In genomic region chr10:128528781-128529180, GRCh38 we compare ENCODE assay signal across 9 cellular contexts.
"Had no signal": no experiment of that assay in that cellular context is flagged by ENCODE, and none has a peak within 500 bp of the region (broad histone marks: within the 10 kb centered on the region; RNA-seq: fewer than 3 reads in every experiment).

No MANE protein-coding gene starts in this region.

- H3K27ac ChIP-seq: GM23248, KMS-11 had no signal

- H3K4me2 ChIP-seq: KMS-11 had no signal

- H2AFZ ChIP-seq: GM23248 had no signal

- H3K4me3 Mint-ChIP-seq: H9 had no signal

- DNase-seq: GM23248, GOT3, H9, HCEC 1CT, IMR-90, KBM-7 had no signal

- H3K4me3 ChIP-seq: GM23248 had no signal

- H3K9ac ChIP-seq: GM23248, KMS-11 had no signal

- FAIRE-seq: H54, HTR-8/SVneo had no signal
